In genomic region chr7:36910859-36911258, GRCh38 we compare ENCODE assay signal across 27 cellular contexts.
"Had no signal": no experiment of that assay in that cellular context is flagged by ENCODE, and none has a peak within 500 bp of the region (broad histone marks: within the 10 kb centered on the region; RNA-seq: fewer than 3 reads in every experiment).

No MANE protein-coding gene starts in this region.

- ATAC-seq: naive thymus-derived CD8-positive, alpha-beta T cell; natural killer cell treated with Interleukin-12 subunit alpha and Interleukin-12 subunit beta and Interleukin-15 and Interleukin-18, amount 100 ng/mL, for 72 hours; psoas muscle; right cardiac atrium; right lobe of liver; stimulated activated effector memory CD8-positive, alpha-beta T cell treated with anti-CD3 and anti-CD28 coated beads, Interleukin-12 subunit alpha, Interleukin-12 subunit beta, amount 100 ng/mL, for 72 hours; stimulated activated naive B cell treated with anti-CD40 and anti-IgM and Interleukin-4, amounts not matched to agents 10 μg/mL and 1 μg/mL and 100 μg/mL, for 72 hours had no signal

- H3K4me1 ChIP-seq: psoas muscle, sigmoid colon, tibial nerve, vagina had no signal

- H3K4me3 ChIP-seq: pancreas, psoas muscle, right lobe of liver, sigmoid colon, stomach, thoracic aorta, thyroid gland, tibial nerve, upper lobe of left lung, vagina had no signal

- H3K9me3 ChIP-seq: neutrophil, pancreas, psoas muscle, right lobe of liver, sigmoid colon, stomach, thoracic aorta, thyroid gland, tibial nerve, upper lobe of left lung, vagina had no signal

- H3K27me3 Mint-ChIP-seq: naive thymus-derived CD8-positive, alpha-beta T cell; natural killer cell treated with Interleukin-12 subunit alpha and Interleukin-12 subunit beta and Interleukin-15 and Interleukin-18, amount 100 ng/mL, for 72 hours; stimulated activated naive B cell treated with anti-CD40 and anti-IgM and Interleukin-4, amounts not matched to agents 10 μg/mL and 1 μg/mL and 100 μg/mL, for 72 hours; stimulated activated naive CD8-positive, alpha-beta T cell treated with anti-CD3 and anti-CD28 coated beads, Interleukin-15, Interleukin-2, amounts not matched to agents 100 ng/mL and 50 ng/mL, for 24 hours had no signal

- DNase-seq: naive thymus-derived CD8-positive, alpha-beta T cell; nephron progenitor cell; nucleus accumbens; pancreas; psoas muscle; right cardiac atrium; right lobe of liver; sigmoid colon; small intestine; stimulated activated CD4-positive, alpha-beta T cell treated with anti-CD3 and anti-CD28 coated beads, Interleukin-15, amount 100 ng/mL, for 24 hours; stimulated activated CD4-positive, alpha-beta T cell treated with anti-CD3 and anti-CD28 coated beads, Interleukin-2, amount 100 ng/mL, for 24 hours; stimulated activated CD4-positive, alpha-beta T cell treated with anti-CD3 and anti-CD28 coated beads, Interleukin-2, amount 100 ng/mL, for 48 hours; stimulated activated CD4-positive, alpha-beta T cell treated with anti-CD3 and anti-CD28 coated beads, Interleukin-4, amount 100 ng/mL, for 24 hours; stimulated activated naive B cell treated with anti-CD40 and anti-IgM and Interleukin-4, amounts not matched to agents 10 μg/mL and 1 μg/mL and 100 μg/mL, for 72 hours; stimulated activated naive CD4-positive, alpha-beta T cell treated with Interleukin-2 at 50 U/mL for 16 hours; stomach; thyroid gland; trophoblast cell; upper lobe of left lung had no signal

- H3K27ac Mint-ChIP-seq: natural killer cell treated with Interleukin-12 subunit alpha and Interleukin-12 subunit beta and Interleukin-15 and Interleukin-18, amount 100 ng/mL, for 72 hours; nephron progenitor cell; stimulated activated effector memory CD8-positive, alpha-beta T cell treated with anti-CD3 and anti-CD28 coated beads, Interleukin-12 subunit alpha, Interleukin-12 subunit beta, amount 100 ng/mL, for 72 hours; stimulated activated naive B cell treated with anti-CD40 and anti-IgM and Interleukin-4, amounts not matched to agents 10 μg/mL and 1 μg/mL and 100 μg/mL, for 72 hours; stimulated activated naive CD8-positive, alpha-beta T cell treated with anti-CD3 and anti-CD28 coated beads, Interleukin-15, Interleukin-2, amounts not matched to agents 100 ng/mL and 50 ng/mL, for 24 hours had no signal

- H3K4me3 Mint-ChIP-seq: naive thymus-derived CD8-positive, alpha-beta T cell; natural killer cell treated with Interleukin-12 subunit alpha and Interleukin-12 subunit beta and Interleukin-15 and Interleukin-18, amount 100 ng/mL, for 72 hours; nephron progenitor cell; neural crest cell; stimulated activated effector memory CD8-positive, alpha-beta T cell treated with anti-CD3 and anti-CD28 coated beads, Interleukin-12 subunit alpha, Interleukin-12 subunit beta, amount 100 ng/mL, for 72 hours; stimulated activated naive B cell treated with anti-CD40 and anti-IgM and Interleukin-4, amounts not matched to agents 10 μg/mL and 1 μg/mL and 100 μg/mL, for 72 hours; stimulated activated naive CD8-positive, alpha-beta T cell treated with anti-CD3 and anti-CD28 coated beads, Interleukin-15, Interleukin-2, amounts not matched to agents 100 ng/mL and 50 ng/mL, for 24 hours had no signal

- H3K36me3 ChIP-seq: neutrophil, pancreas, right lobe of liver, sigmoid colon, stomach, thoracic aorta, thyroid gland, upper lobe of left lung, vagina had no signal

- H3K27me3 ChIP-seq: neutrophil, pancreas, right lobe of liver, sigmoid colon, stomach, thyroid gland, tibial nerve, upper lobe of left lung, vagina had no signal

- H3K36me3 Mint-ChIP-seq: natural killer cell treated with Interleukin-12 subunit alpha and Interleukin-12 subunit beta and Interleukin-15 and Interleukin-18, amount 100 ng/mL, for 72 hours; stimulated activated effector memory CD8-positive, alpha-beta T cell treated with anti-CD3 and anti-CD28 coated beads, Interleukin-12 subunit alpha, Interleukin-12 subunit beta, amount 100 ng/mL, for 72 hours had no signal

- H3K4me1 Mint-ChIP-seq: neural crest cell; stimulated activated naive B cell treated with anti-CD40 and anti-IgM and Interleukin-4, amounts not matched to agents 10 μg/mL and 1 μg/mL and 100 μg/mL, for 72 hours had no signal

- H3K9me3 Mint-ChIP-seq: natural killer cell treated with Interleukin-12 subunit alpha and Interleukin-12 subunit beta and Interleukin-15 and Interleukin-18, amount 100 ng/mL, for 72 hours; nephron progenitor cell; neural crest cell; stimulated activated naive B cell treated with anti-CD40 and anti-IgM and Interleukin-4, amounts not matched to agents 10 μg/mL and 1 μg/mL and 100 μg/mL, for 72 hours; stimulated activated naive CD8-positive, alpha-beta T cell treated with anti-CD3 and anti-CD28 coated beads, Interleukin-15, Interleukin-2, amounts not matched to agents 100 ng/mL and 50 ng/mL, for 24 hours had no signal
